8 cellular contexts compared by ENCODE assay signal in the genomic region with DNA sequence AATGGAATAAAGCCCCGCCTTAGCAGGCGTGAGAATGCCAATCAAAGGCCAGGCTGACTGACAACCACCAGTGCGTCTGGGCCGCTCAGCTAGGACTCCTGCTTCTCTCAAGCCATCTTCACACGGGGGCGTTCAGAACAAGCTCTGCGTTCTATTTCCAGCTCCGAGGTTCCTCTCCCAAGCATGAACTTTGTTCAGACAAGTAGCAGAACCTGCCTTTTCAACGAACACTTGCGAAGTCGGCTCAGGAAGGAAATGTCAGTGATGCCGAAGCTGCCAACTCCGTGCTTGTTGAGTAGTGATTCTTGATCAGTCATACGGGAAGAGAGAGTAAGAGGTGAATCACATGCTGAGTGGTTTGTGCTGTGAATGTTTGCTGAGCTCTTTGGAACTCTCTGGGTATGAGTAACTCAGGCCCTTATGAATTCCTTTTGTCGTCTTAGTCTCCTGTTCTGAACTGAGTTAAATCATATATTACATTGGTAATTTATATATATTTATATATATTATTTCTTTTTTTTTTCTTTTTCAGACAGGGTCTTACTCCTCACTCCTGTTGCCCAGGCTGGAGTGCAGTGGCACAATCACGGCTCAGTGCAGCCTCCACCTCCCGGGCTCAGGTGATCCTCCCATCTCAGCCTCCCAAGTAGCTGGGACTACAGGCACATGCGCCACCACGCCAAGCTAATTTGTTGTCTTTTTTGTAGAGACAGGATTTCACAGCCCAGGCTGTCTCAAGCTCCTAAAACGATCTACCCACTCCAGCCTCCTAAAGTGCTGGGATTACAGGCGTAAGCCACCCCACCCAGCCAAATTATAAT. TPM values are rescaled to one million over a fixed set of nuclear protein-coding genes. Genes with fewer than 3 reads are reported as not detected.
DNase-seq lines count a peak whose midpoint lies in the region; ATAC-seq and TF ChIP-seq lines count a peak whose summit lies in the region.

No MANE protein-coding gene starts in this region.

- H3K27ac ChIP-seq in heart left ventricle (peak overlapping the region in 9 of 12 donors; percentile 1 to 73 (median 47)), colonic mucosa (no peak overlapping the region)

- H3K4me1 ChIP-seq in heart left ventricle (peaks cover 0 to 15% (median 0%) of the 10 kb centered on the region in 12 donors), colonic mucosa (no peaks in the 10 kb centered on the region)

- DNase-seq in GM06990 (ENCODE audit: extremely low read depth, insufficient read length) (peak; percentile 81), MV-4-11 (lab: John Stamatoyannopoulos, UW) (peak; percentile 79), heart left ventricle (peak in 2 of 5 donors; percentile 56 to 63), HEK293T (ENCODE audit: extremely low spot score) (no peak), colonic mucosa (no peak)
- peak; percentile 36 for DNase-seq in activated T-cell treated with anti-CD3 and anti-CD28 coated beads, Interleukin-2, amount 50 U/mL, for 4 hours
- peak; percentile 9 to 22 (median 15) for DNase-seq in stimulated activated CD4-positive, alpha-beta T cell treated with anti-CD3 and anti-CD28 coated beads, TNF-alpha, amount 100 ng/mL, for 4 hours (ENCODE audit: low read depth in 3 of 3)

- H3K36me3 ChIP-seq in GM06990 (ENCODE audit: control insufficient read depth, insufficient read depth, low read length) (no peaks in the 10 kb centered on the region), heart left ventricle (no peaks in the 10 kb centered on the region), colonic mucosa (no peaks in the 10 kb centered on the region)

- H3K27me3 ChIP-seq in GM06990 (replicated peaks; ENCODE audit: control insufficient read depth, insufficient read depth, low read length) (no peaks in the 10 kb centered on the region; the same call in none of the 2 replicates), heart left ventricle (no peaks in the 10 kb centered on the region), colonic mucosa (no peaks in the 10 kb centered on the region)

- H3K9me3 ChIP-seq in heart left ventricle (no peaks in the 10 kb centered on the region), colonic mucosa (no peaks in the 10 kb centered on the region)

- peak; percentile 70 for ATAC-seq in GM21825 (IDR thresholded peaks at IDR 0.05; ENCODE audit: unreplicated experiment)
- ATAC-seq in activated T-cell treated with anti-CD3 and anti-CD28 coated beads, Interleukin-2, amount 50 U/mL, for 4 hours = peak; percentile 99 to 100
- peak in 3 of 4 donors; percentile 56 to 81 (median 79) for ATAC-seq in heart left ventricle

- H3K9ac ChIP-seq in colonic mucosa (ENCODE audit: low read depth in 2 of 2, low read length in 2 of 2) = no peak overlapping the region

- H3K9me3 Mint-ChIP-seq in activated T-cell treated with anti-CD3 and anti-CD28 coated beads, Interleukin-2, amount 50 U/mL, for 4 hours = no peaks in the 10 kb centered on the region

- no peak for TF ChIP-seq CTCF in GM06990 (IDR thresholded peaks at IDR 0.05; ENCODE audit: insufficient read depth, low read length, poor library complexity, severe bottlenecking)
- no peak for TF ChIP-seq CTCF in heart left ventricle (IDR thresholded peaks at IDR 0.05)
- no peak for TF ChIP-seq CTCF in colonic mucosa (IDR thresholded peaks at IDR 0.05)

- 48 to 57% (median 54%) methylated on average over 21 of the region's 21 CpGs for WGBS in heart left ventricle, 4 donors

- peaks cover 23% of the 10 kb centered on the region for H3K4me1 Mint-ChIP-seq in activated T-cell treated with anti-CD3 and anti-CD28 coated beads, Interleukin-2, amount 50 U/mL, for 4 hours (ENCODE audit: low read depth)

- peak overlapping the region; percentile 60 for H3K4me3 Mint-ChIP-seq in activated T-cell treated with anti-CD3 and anti-CD28 coated beads, Interleukin-2, amount 50 U/mL, for 4 hours

- no peak for TF ChIP-seq POLR2A in heart left ventricle (IDR thresholded peaks at IDR 0.05)

- intact Hi-C loops in heart left ventricle (cut with DNase I) = no loop called here
- intact Hi-C loops in colonic mucosa (cut with DNase I) = no loop called here

- no peaks in the 10 kb centered on the region for H3K36me3 Mint-ChIP-seq in activated T-cell treated with anti-CD3 and anti-CD28 coated beads, Interleukin-2, amount 50 U/mL, for 4 hours (ENCODE audit: insufficient read depth)

- CTCF ChIA-PET in HEK293T (lab: Yijun Ruan, JAX) = no interaction called here

- H3K4me3 ChIP-seq in GM06990 (replicated peaks; ENCODE audit: low read depth, low read length) (peak overlapping the region; percentile 10; the same call in 1 of the 2 replicates), heart left ventricle (no peak overlapping the region), colonic mucosa (no peak overlapping the region)

- POLR2A ChIA-PET in HEK293T (lab: Yijun Ruan, JAX) = interaction anchor here (0.6 to 1.0 kb wide), 3 partner anchors 12 to 774 kb away, joined by 3 to 5 read pairs (median 4); partner anchors contain the start of gene BCL7A

- no peaks in the 10 kb centered on the region for H3K27me3 Mint-ChIP-seq in activated T-cell treated with anti-CD3 and anti-CD28 coated beads, Interleukin-2, amount 50 U/mL, for 4 hours (ENCODE audit: low read depth)

TF ChIP-seq in HEK293T, 16 proteins besides CTCF, POLR2A, EP300 and RAD21:
- TF ChIP-seq SUZ12 (IDR thresholded peaks at IDR 0.05) = no peak
- no peak for TF ChIP-seq TARDBP (IDR thresholded peaks at IDR 0.05)
- TF ChIP-seq ZNF384 (IDR thresholded peaks at IDR 0.05) = no peak
- TF ChIP-seq HDGF (IDR thresholded peaks at IDR 0.05; ENCODE audit: borderline replicate concordance) = no peak
- TF ChIP-seq CTBP1 (IDR thresholded peaks at IDR 0.05; ENCODE audit: borderline replicate concordance) = no peak
- no peak for TF ChIP-seq ARNT (IDR thresholded peaks at IDR 0.05)

RNA-seq across cellular contexts. Expression of gene BCL7A, which starts 29.4 kb away (rescaled TPM):
- 10 to 100 TPM in 1 of 3 donors, 1 to 10 TPM in 2; 8.9 to 10.6 (median 9.0) TPM for total RNA-seq in activated T-cell treated with anti-CD3 and anti-CD28 coated beads, Interleukin-2, amount 50 U/mL, for 4 hours
- total RNA-seq in heart left ventricle = 10 to 100 TPM; 11.4 to 22.1 (median 14.3) TPM
- 10 to 100 TPM in 1 of 2 donors, 1 to 10 TPM in 1; 4.0 to 14.4 TPM for polyA plus RNA-seq in heart left ventricle
- 10 to 100 TPM in 1 of 2 donors, 1 to 10 TPM in 1; 7.0 to 10.0 TPM for total RNA-seq in colonic mucosa

Comparison
In these comparisons a context has a peak if more than half of its experiments do, and no peak if none do; other contexts are left out.
1. DNase-seq: peak in GM06990 (single experiment), MV-4-11 (single experiment), activated T-cell treated with anti-CD3 and anti-CD28 coated beads, Interleukin-2, amount 50 U/mL, for 4 hours (single experiment) and stimulated activated CD4-positive, alpha-beta T cell treated with anti-CD3 and anti-CD28 coated beads, TNF-alpha, amount 100 ng/mL, for 4 hours (3 of 3); none in HEK293T (single experiment) and colonic mucosa (single experiment).
2. Peak in every context shown above with its lines, with median percentiles within 50 percentile points of each other: ATAC-seq.